16 cellular contexts compared by ENCODE assay signal in genomic region chr1:178301141-178301540, GRCh38.
DNase-seq lines count a peak whose midpoint lies in the region; ATAC-seq and TF ChIP-seq lines count a peak whose summit lies in the region.
"Had no signal": no experiment of that assay in that cellular context is flagged by ENCODE, and none has a peak within 500 bp of the region (broad histone marks: within the 10 kb centered on the region; RNA-seq: fewer than 3 reads in every experiment).

No MANE protein-coding gene starts in this region.

- no peak overlapping the region for H2AFZ ChIP-seq in mammary epithelial cell (ENCODE audit: low read depth, low read length)
- H2AFZ ChIP-seq in smooth muscle cell (ENCODE audit: low read depth): no peak overlapping the region

- peaks cover 7% of the 10 kb centered on the region for H3K9me3 Mint-ChIP-seq in MCF 10A (ENCODE audit: unreplicated experiment)
- H3K9me3 Mint-ChIP-seq: CD14-positive monocyte; CD8-positive, alpha-beta T cell had no signal

- ATAC-seq in HG02870 (IDR thresholded peaks at IDR 0.05; ENCODE audit: unreplicated experiment): no peak
- ATAC-seq in HG02610 (IDR thresholded peaks at IDR 0.05; ENCODE audit: unreplicated experiment): no peak
- ATAC-seq: CD8-positive, alpha-beta T cell; HCT116 had no signal

- no TSS peak for BruUV-seq in MCF 10A (replicated peaks; lab: Mats Ljungman, UMichigan)
- no TSS peak for BruUV-seq in mammary epithelial cell (replicated peaks; lab: Mats Ljungman, UMichigan)

- H4K20me1 ChIP-seq in mammary epithelial cell (ENCODE audit: insufficient read depth, low read length) (no peaks in the 10 kb centered on the region), smooth muscle cell (ENCODE audit: low read depth) (peaks cover 4% of the 10 kb centered on the region)

- H3K4me3 ChIP-seq in mammary epithelial cell (replicated peaks in 1 of 3; ENCODE audit: insufficient read depth in 1 of 3, low read depth in 2 of 3, low read length in 3 of 3) (no peak overlapping the region), esophagus squamous epithelium (no peak overlapping the region), smooth muscle cell (no peak overlapping the region)

- no peak for TF ChIP-seq POLR2A in esophagus squamous epithelium (IDR thresholded peaks at IDR 0.05)

- H3K9me3 ChIP-seq in mammary epithelial cell (replicated peaks; ENCODE audit: insufficient read depth, low read length) (no peaks in the 10 kb centered on the region), esophagus squamous epithelium (no peaks in the 10 kb centered on the region), smooth muscle cell (replicated peaks; ENCODE audit: low read depth) (no peaks in the 10 kb centered on the region)

- intact Hi-C loops in MCF 10A (cut with micrococcal nuclease) (loop anchor here (2.0 to 5.0 kb wide), 2 partner anchors 244 to 342 kb away; no protein-coding TSS in a partner anchor), mammary epithelial cell (cut with micrococcal nuclease) (loop anchor here (5.0 to 10.0 kb wide), 2 partner anchors 344 to 704 kb away; no protein-coding TSS in a partner anchor), esophagus squamous epithelium (cut with DNase I) (loop anchor here (10.0 kb wide), 1 partner anchor 204 kb away; no protein-coding TSS in a partner anchor)

- no peak overlapping the region for H3K4me3 Mint-ChIP-seq in MCF 10A (ENCODE audit: unreplicated experiment)
- H3K4me3 Mint-ChIP-seq: CD14-positive monocyte; CD8-positive, alpha-beta T cell had no signal

- peaks cover 15% of the 10 kb centered on the region for H3K4me1 Mint-ChIP-seq in MCF 10A (ENCODE audit: insufficient read depth, unreplicated experiment)

- H3K36me3 ChIP-seq in mammary epithelial cell (ENCODE audit: insufficient read depth, low read length) (no peaks in the 10 kb centered on the region), esophagus squamous epithelium (no peaks in the 10 kb centered on the region), smooth muscle cell (ENCODE audit: low read depth) (no peaks in the 10 kb centered on the region)

- TF ChIP-seq CTCF in MCF 10A (IDR thresholded peaks at IDR 0.05; ENCODE audit: unreplicated experiment): no peak
- TF ChIP-seq CTCF in mammary epithelial cell (conservative IDR thresholded peaks at IDR 0.05 in 1 of 2, IDR thresholded peaks at IDR 0.05 in 1 of 2; ENCODE audit: extremely low read depth in 1 of 2, insufficient read depth in 1 of 2, low read depth in 1 of 2, low read length in 2 of 2): no peak
- no peak for TF ChIP-seq CTCF in esophagus squamous epithelium (IDR thresholded peaks at IDR 0.05)
- no peak for TF ChIP-seq CTCF in smooth muscle cell (IDR thresholded peaks at IDR 0.05; ENCODE audit: borderline replicate concordance, insufficient read depth, poor library complexity, severe bottlenecking)
- TF ChIP-seq CTCF in GM13977 (IDR thresholded peaks at IDR 0.05; ENCODE audit: extremely low read depth, insufficient read depth, missing control alignments): no peak

- WGBS in mammary epithelial cell (ENCODE audit: low coverage, missing lambda C conversion rate): 92% methylated on average over 1 of the region's 1 CpG
- WGBS in esophagus squamous epithelium, 2 donors: 87 to 91% methylated on average over 1 of the region's 1 CpG
- WGBS in smooth muscle cell (ENCODE audit: low lambda C conversion rate): 96% methylated on average over 1 of the region's 1 CpG

- no peaks in the 10 kb centered on the region for H3K27me3 ChIP-seq in mammary epithelial cell (ENCODE audit: insufficient read depth, low read length)
- no peaks in the 10 kb centered on the region for H3K27me3 ChIP-seq in esophagus squamous epithelium
- no peaks in the 10 kb centered on the region for H3K27me3 ChIP-seq in smooth muscle cell (ENCODE audit: low read depth)

- H3K27ac Mint-ChIP-seq in MCF 10A (ENCODE audit: low read depth, unreplicated experiment): peak overlapping the region; percentile 50
- H3K27ac Mint-ChIP-seq: CD14-positive monocyte; CD8-positive, alpha-beta T cell had no signal

- H3K79me2 ChIP-seq in mammary epithelial cell (ENCODE audit: insufficient read depth, low read length) (peaks cover 71% of the 10 kb centered on the region), smooth muscle cell (ENCODE audit: low read depth) (no peaks in the 10 kb centered on the region)

- no peaks in the 10 kb centered on the region for H3K27me3 Mint-ChIP-seq in MCF 10A (ENCODE audit: insufficient read depth, unreplicated experiment)

- dilution Hi-C loops in mammary epithelial cell (cut with HindIII; ENCODE audit: low sequenced_read_pairs): no loop called here

- no peak for DNase-seq in MCF 10A (ENCODE audit: unreplicated experiment)
- DNase-seq in mammary epithelial cell: no peak
- no peak for DNase-seq in esophagus squamous epithelium (lab: John Stamatoyannopoulos, UW)
- DNase-seq in smooth muscle cell (lab: John Stamatoyannopoulos, UW; ENCODE audit: unreplicated experiment): no peak
- no peak for DNase-seq in GM13977 (ENCODE audit: low spot score)
- no peak for DNase-seq in activated CD4-positive, alpha-beta T cell treated with anti-CD3 and anti-CD28 coated beads, Interleukin-2, amount 50 U/mL, for 1 hour
- DNase-seq: CD8-positive, alpha-beta T cell; COR-L47; DMS153; DND-41; GDM1 had no signal

- peaks cover 7% of the 10 kb centered on the region for H3F3A ChIP-seq in smooth muscle cell (ENCODE audit: low read depth)

- H3K9ac ChIP-seq in mammary epithelial cell (ENCODE audit: insufficient read depth, low read length) (no peak overlapping the region), smooth muscle cell (ENCODE audit: low read depth) (no peak overlapping the region)

- H3K27ac ChIP-seq in mammary epithelial cell (ENCODE audit: insufficient read depth, low read depth, low read length): no peak overlapping the region
- H3K27ac ChIP-seq in esophagus squamous epithelium: peak overlapping the region in 3 of 4 donors; percentile 58 to 80 (median 74)
- H3K27ac ChIP-seq in smooth muscle cell (ENCODE audit: low read depth): peak overlapping the region; percentile 39
- H3K27ac ChIP-seq: 22Rv1 had no signal

- peaks cover 12% of the 10 kb centered on the region for H3K36me3 Mint-ChIP-seq in MCF 10A (ENCODE audit: insufficient read depth, unreplicated experiment)
- H3K36me3 Mint-ChIP-seq: CD14-positive monocyte; CD8-positive, alpha-beta T cell had no signal

- in situ Hi-C loops in mammary epithelial cell (cut with MboI; ENCODE audit: low sequenced_read_pairs in 2 of 2) (loop anchor here (10.0 to 25.0 kb wide), 2 partner anchors 204 to 211 kb away; partner anchors contain the start of gene TEX35 (in 1 of the 2)), GM13977 (cut with MboI; ENCODE audit: low pct_unique_long_range_greater_than_20kb, low sequenced_read_pairs, unreplicated experiment) (no loop called here)

- CTCF ChIA-PET in MCF 10A (lab: Yijun Ruan, JAX) (interaction anchor here (0.6 to 11.5 kb wide), 32 partner anchors 8 to 703 kb away, joined by 3 to 224 read pairs (median 6); no protein-coding TSS in a partner anchor), mammary epithelial cell (lab: Charles Lee; ENCODE audit: low non-redundant PET) (no interaction called here)

- H3K4me1 ChIP-seq in mammary epithelial cell (ENCODE audit: insufficient read depth, low read length) (peaks cover 10% of the 10 kb centered on the region), esophagus squamous epithelium (peaks cover 0 to 31% (median 0%) of the 10 kb centered on the region in 3 donors), smooth muscle cell (ENCODE audit: low read depth) (no peaks in the 10 kb centered on the region)

- POLR2A ChIA-PET in MCF 10A (lab: Yijun Ruan, JAX): interaction anchor here (0.7 to 2.5 kb wide), 4 partner anchors 43 to 861 kb away, joined by 3 to 8 read pairs (median 6); no protein-coding TSS in a partner anchor

- H3K4me2 ChIP-seq in mammary epithelial cell (ENCODE audit: insufficient read depth, low read depth, low read length) (no peak overlapping the region), smooth muscle cell (no peak overlapping the region)
